In genomic region chr20:38727602-38728236, GRCh38 we compare ENCODE assay signal across 14 cellular contexts. TPM values are rescaled to one million over a fixed set of nuclear protein-coding genes. Genes with fewer than 3 reads are reported as not detected.
DNase-seq lines count a peak whose midpoint lies in the region; ATAC-seq, FAIRE-seq and TF ChIP-seq lines count a peak whose summit lies in the region.
"Had no signal": no experiment of that assay in that cellular context is flagged by ENCODE, and none has a peak within 500 bp of the region (broad histone marks: within the 10 kb centered on the region; RNA-seq: fewer than 3 reads in every experiment).

No MANE protein-coding gene starts in this region.

- TF ChIP-seq CTCF in RWPE2 (IDR thresholded peaks at IDR 0.05; ENCODE audit: poor library complexity, severe bottlenecking) (no peak), osteoblast (IDR thresholded peaks at IDR 0.05; ENCODE audit: extremely low read depth, low read depth, low read length) (no peak)

- peaks cover 16% of the 10 kb centered on the region for H3K36me3 Mint-ChIP-seq in T-helper 1 cell treated with Interleukin-12 subunit alpha and Interleukin-12 subunit beta and Interleukin-4 antibody, amounts not matched to agents 30 μg/mL and 1 μg/mL, for 36 hours (ENCODE audit: low read depth)
- peaks cover 40% of the 10 kb centered on the region for H3K36me3 Mint-ChIP-seq in effector memory CD8-positive, alpha-beta T cell (ENCODE audit: insufficient read depth)

- H3K4me3 Mint-ChIP-seq in T-helper 1 cell treated with Interleukin-12 subunit alpha and Interleukin-12 subunit beta and Interleukin-4 antibody, amounts not matched to agents 30 μg/mL and 1 μg/mL, for 36 hours = peak overlapping the region; percentile 37
- peak overlapping the region; percentile 5 to 68 for H3K4me3 Mint-ChIP-seq in effector memory CD8-positive, alpha-beta T cell

- peaks cover 4% of the 10 kb centered on the region for H3K9me3 Mint-ChIP-seq in T-helper 1 cell treated with Interleukin-12 subunit alpha and Interleukin-12 subunit beta and Interleukin-4 antibody, amounts not matched to agents 30 μg/mL and 1 μg/mL, for 36 hours
- no peaks in the 10 kb centered on the region for H3K9me3 Mint-ChIP-seq in effector memory CD8-positive, alpha-beta T cell

- peaks cover 41% of the 10 kb centered on the region for H3K4me1 Mint-ChIP-seq in T-helper 1 cell treated with Interleukin-12 subunit alpha and Interleukin-12 subunit beta and Interleukin-4 antibody, amounts not matched to agents 30 μg/mL and 1 μg/mL, for 36 hours (ENCODE audit: low read depth)
- H3K4me1 Mint-ChIP-seq in effector memory CD8-positive, alpha-beta T cell (ENCODE audit: low read depth in 2 of 2) = peaks cover 57 to 68% of the 10 kb centered on the region in 2 donors

- H3K4me1 ChIP-seq in RWPE2 (ENCODE audit: insufficient read depth, poor library complexity, severe bottlenecking) = no peaks in the 10 kb centered on the region
- H3K4me1 ChIP-seq in osteoblast (ENCODE audit: insufficient read depth, low read length) = peaks cover 8% of the 10 kb centered on the region
- H3K4me1 ChIP-seq in small intestine (ENCODE audit: control insufficient read depth in 2 of 2, insufficient read depth in 1 of 2, low read depth in 1 of 2, low read length in 1 of 2) = peaks cover 2 to 3% of the 10 kb centered on the region in 2 donors

- no peak for DNase-seq in T-helper 1 cell
- DNase-seq in RWPE2 (ENCODE audit: low spot score) = peak; percentile 85
- DNase-seq in effector memory CD8-positive, alpha-beta T cell = peak in 1 of 3 experiments; percentile 16
- peak; percentile 82 for DNase-seq in osteoblast (ENCODE audit: insufficient read length, low spot score, missing footprints)
- DNase-seq in small intestine = no peak
- DNase-seq in DMS79 (lab: John Stamatoyannopoulos, UW) = no peak
- DNase-seq: NCI-H226 had no signal

- WGBS in small intestine, 3 donors = 7 to 24% (median 21%) methylated on average over 52 of the region's 52 CpGs

- H3K36me3 ChIP-seq in RWPE2 (ENCODE audit: low read depth) = no peaks in the 10 kb centered on the region
- H3K36me3 ChIP-seq in osteoblast (ENCODE audit: insufficient read depth, low read length) = no peaks in the 10 kb centered on the region
- H3K36me3 ChIP-seq in small intestine (ENCODE audit: control insufficient read depth in 2 of 2, insufficient read depth in 2 of 2, low read length in 2 of 2) = no peaks in the 10 kb centered on the region

- no peak overlapping the region for H2AFZ ChIP-seq in osteoblast (ENCODE audit: low read length)

- peaks cover 91% of the 10 kb centered on the region for H3K27me3 Mint-ChIP-seq in T-helper 1 cell treated with Interleukin-12 subunit alpha and Interleukin-12 subunit beta and Interleukin-4 antibody, amounts not matched to agents 30 μg/mL and 1 μg/mL, for 36 hours (ENCODE audit: low read depth)
- peaks cover 91 to 100% of the 10 kb centered on the region in 2 donors for H3K27me3 Mint-ChIP-seq in effector memory CD8-positive, alpha-beta T cell

- H3K27ac Mint-ChIP-seq in T-helper 1 cell treated with Interleukin-12 subunit alpha and Interleukin-12 subunit beta and Interleukin-4 antibody, amounts not matched to agents 30 μg/mL and 1 μg/mL, for 36 hours = peak overlapping the region; percentile 88
- peak overlapping the region; percentile 56 to 71 for H3K27ac Mint-ChIP-seq in effector memory CD8-positive, alpha-beta T cell

- no peaks in the 10 kb centered on the region for H3K79me2 ChIP-seq in osteoblast (ENCODE audit: insufficient read depth, low read length)

- H3K27ac ChIP-seq in RWPE2 (ENCODE audit: poor library complexity, severe bottlenecking) = no peak overlapping the region
- H3K27ac ChIP-seq in osteoblast (ENCODE audit: low read depth, low read length) = no peak overlapping the region
- no peak overlapping the region for H3K27ac ChIP-seq in small intestine (ENCODE audit: low read depth in 1 of 2, low read length in 1 of 2)
- H3K27ac ChIP-seq: 22Rv1 had no signal

- no peak for ATAC-seq in RWPE2 (ENCODE audit: low read depth)
- no peak for ATAC-seq in effector memory CD8-positive, alpha-beta T cell (replicated peaks)
- no peak for ATAC-seq in HG03442 (IDR thresholded peaks at IDR 0.05; ENCODE audit: unreplicated experiment)
- ATAC-seq: left lobe of liver, Panc1 had no signal

- H3K9me3 ChIP-seq in RWPE2 (ENCODE audit: severe bottlenecking) = no peaks in the 10 kb centered on the region
- H3K9me3 ChIP-seq in osteoblast (ENCODE audit: low read depth, low read length) = no peaks in the 10 kb centered on the region
- no peaks in the 10 kb centered on the region for H3K9me3 ChIP-seq in small intestine (ENCODE audit: control insufficient read depth, low read depth)

- H4K20me1 ChIP-seq in osteoblast (ENCODE audit: insufficient read depth, low read length) = peaks cover 3% of the 10 kb centered on the region

- H3K27me3 ChIP-seq in RWPE2 (ENCODE audit: insufficient read depth, poor library complexity, severe bottlenecking) = peaks cover 100% of the 10 kb centered on the region
- H3K27me3 ChIP-seq in osteoblast (ENCODE audit: insufficient read depth, low read length) = peaks cover 95% of the 10 kb centered on the region
- peaks cover 41 to 81% of the 10 kb centered on the region in 2 donors for H3K27me3 ChIP-seq in small intestine (ENCODE audit: control insufficient read depth in 2 of 2, insufficient read depth in 2 of 2, low read length in 2 of 2)

- no peak overlapping the region for H3K4me3 ChIP-seq in RWPE2 (ENCODE audit: severe bottlenecking)
- H3K4me3 ChIP-seq in osteoblast (ENCODE audit: insufficient read depth, low read length) = no peak overlapping the region
- H3K4me3 ChIP-seq in small intestine (ENCODE audit: low read depth in 1 of 2, low read length in 2 of 2) = no peak overlapping the region

- H3K4me2 ChIP-seq in osteoblast (ENCODE audit: insufficient read depth, low read length) = no peak overlapping the region

- no peak for FAIRE-seq in small intestine (lab: Jason Lieb, UNC)
- FAIRE-seq: GM18507 had no signal

RNA-seq across cellular contexts. Expression of gene SLC32A1, which starts 3.4 kb away (rescaled TPM):
- not detected in 2 replicates for total RNA-seq in osteoblast
- polyA plus RNA-seq in small intestine = not detected
- total RNA-seq: left lobe of liver, osteocyte had no signal

RNA-seq across cellular contexts. Expression of gene ACTR5, which starts 20.5 kb away (rescaled TPM):
- 5.8 and 6.2 TPM in 2 replicates for total RNA-seq in osteoblast
- polyA plus RNA-seq in small intestine = 1 to 10 TPM; 4.7 to 7.8 (median 5.8) TPM

Comparison
In these comparisons a context has a peak if more than half of its experiments do, and no peak if none do; other contexts are left out.
1. DNase-seq: peak in RWPE2 (single experiment) and osteoblast (single experiment); none in T-helper 1 cell (0 of 5), small intestine (single experiment) and DMS79 (single experiment).